ENCODE assay signal across 9 cellular contexts in the genomic region with DNA sequence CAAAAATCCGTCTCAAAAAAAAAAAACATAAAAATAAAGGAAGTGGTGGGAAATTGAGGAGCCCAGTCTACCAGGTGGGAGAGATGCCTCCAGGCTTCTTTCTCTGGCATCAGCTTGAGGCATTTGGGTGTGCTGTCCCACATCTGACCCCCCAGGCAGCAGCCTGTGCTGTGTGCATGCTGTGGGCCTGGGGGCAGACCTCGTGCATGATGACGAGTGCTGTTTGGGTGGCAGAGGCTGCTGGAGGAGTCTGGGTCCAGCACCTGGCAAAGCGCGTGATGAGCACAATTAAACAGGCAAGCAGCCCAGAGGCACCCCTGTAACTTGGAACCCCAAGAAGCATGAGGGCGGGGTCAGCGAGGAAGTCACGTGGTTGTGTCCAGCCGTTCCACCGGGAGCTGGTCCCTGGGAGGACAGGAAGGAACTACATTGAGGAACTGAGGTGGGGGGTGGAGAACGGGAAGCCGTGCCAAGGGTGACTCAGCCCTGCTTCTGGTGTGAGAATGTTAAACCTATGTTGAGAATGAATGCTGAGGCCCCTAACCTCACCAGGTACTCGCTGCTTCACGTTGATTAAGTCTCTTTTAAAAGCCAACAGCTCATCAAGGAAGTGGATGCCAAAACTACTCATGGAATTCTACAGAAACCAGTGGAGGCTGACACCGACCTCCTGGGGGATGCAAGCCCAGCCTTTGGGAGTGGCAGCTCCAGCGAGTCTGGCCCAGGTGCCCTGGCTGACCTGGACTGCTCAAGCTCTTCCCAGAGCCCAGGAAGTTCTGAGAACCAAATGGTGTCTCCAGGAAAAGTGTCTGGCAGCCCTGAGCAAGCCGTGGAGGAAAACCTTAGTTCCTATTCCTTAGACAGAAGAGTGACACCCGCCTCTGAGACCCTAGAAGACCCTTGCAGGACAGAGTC. TPM values are rescaled to one million over a fixed set of nuclear protein-coding genes. Genes with fewer than 3 reads are reported as not detected.
DNase-seq lines count a peak whose midpoint lies in the region; ATAC-seq, FAIRE-seq and TF ChIP-seq lines count a peak whose summit lies in the region.
"Had no signal": no experiment of that assay in that cellular context is flagged by ENCODE, and none has a peak within 500 bp of the region (broad histone marks: within the 10 kb centered on the region; RNA-seq: fewer than 3 reads in every experiment).

No MANE protein-coding gene starts in this region.

- peaks cover 0 to 16% (median under 1%) of the 10 kb centered on the region in 4 donors for H3K4me1 ChIP-seq in liver (ENCODE audit: control insufficient read depth in 4 of 4, insufficient read depth in 4 of 4, low read length in 3 of 4)
- H3K4me1 ChIP-seq in HepG2 (ENCODE audit: insufficient read depth, low read length) = peaks cover 28% of the 10 kb centered on the region

- TF ChIP-seq CTCF in liver (IDR thresholded peaks at IDR 0.05; ENCODE audit: low read depth, low read length, missing input control) (no peak), HepG2 (CRISPR knock-in tag; IDR thresholded peaks at IDR 0.05) (no peak), astrocyte of the spinal cord (IDR thresholded peaks at IDR 0.05; ENCODE audit: low read depth, low read length) (no peak)

- in situ Hi-C loops in HepG2 (cut with HindIII; ENCODE audit: extremely low pct_ligation_motif_present, low pct_unique_long_range_greater_than_20kb) (loop anchor here (5.0 kb wide), 1 partner anchor 35 kb away; no protein-coding TSS in a partner anchor), astrocyte of the spinal cord (cut with HindIII; ENCODE audit: low sequenced_read_pairs) (no loop called here)

- H3K27me3 ChIP-seq in liver (ENCODE audit: control insufficient read depth in 4 of 4, insufficient read depth in 4 of 4, low read length in 3 of 4) (no peaks in the 10 kb centered on the region), HepG2 (ENCODE audit: control insufficient read depth in 1 of 2, insufficient read depth in 2 of 2, low read length in 2 of 2) (no peaks in the 10 kb centered on the region)

- CTCF ChIA-PET in HepG2 (lab: Yijun Ruan, JAX; ENCODE audit: low intra/inter-chr PET ratio, low total read pairs) = interaction anchor here (1.5 to 2.0 kb wide), 2 partner anchors 32 to 34 kb away, joined by 6 to 40 read pairs; no protein-coding TSS in a partner anchor

- no peak for ATAC-seq in HepG2
- ATAC-seq in HG03025 (IDR thresholded peaks at IDR 0.05; ENCODE audit: low FRiP score, unreplicated experiment) = no peak

- TF ChIP-seq POLR2A in HepG2 (IDR thresholded peaks at IDR 0.05; ENCODE audit: insufficient read depth in 1 of 2, low read depth in 2 of 2, low read length in 2 of 2) = no peak

- peaks cover 0 to 4% (median 1%) of the 10 kb centered on the region in 4 donors for H3K36me3 ChIP-seq in liver (ENCODE audit: control insufficient read depth in 4 of 4, insufficient read depth in 3 of 4, low read depth in 1 of 4, low read length in 3 of 4)
- peaks cover 23 to 67% of the 10 kb centered on the region in 2 experiments; a peak in 4 of 5 replicates for H3K36me3 ChIP-seq in HepG2 (replicated peaks in 1 of 2; ENCODE audit: control insufficient read depth in 1 of 2, insufficient read depth in 2 of 2, low read length in 2 of 2)

- TF ChIP-seq EP300 in HepG2 (IDR thresholded peaks at IDR 0.05; ENCODE audit: low read depth in 2 of 2, low read length in 2 of 2) (no peak), HepG2 (CRISPR knock-in tag; IDR thresholded peaks at IDR 0.05; ENCODE audit: borderline replicate concordance) (no peak)

- H4K20me1 ChIP-seq in HepG2 (ENCODE audit: insufficient read depth, low read length) = peaks cover 3% of the 10 kb centered on the region; the same call in 1 of the 2 replicates

- H3K4me3 ChIP-seq in liver (ENCODE audit: low read depth in 1 of 3, low read length in 3 of 3) (no peak overlapping the region), HepG2 (replicated peaks in 1 of 3; ENCODE audit: insufficient read depth in 1 of 3, low read depth in 2 of 3, low read length in 3 of 3) (no peak overlapping the region), astrocyte of the spinal cord (ENCODE audit: low read depth, low read length) (no peak overlapping the region)

- DNase-seq in HepG2 (ENCODE audit: low spot score) (no peak), astrocyte of the spinal cord (ENCODE audit: low read depth, low spot score) (peak; percentile 86), kidney glomerular epithelial cell (lab: John Stamatoyannopoulos, UW) (peak; percentile 76), HuH-7 (ENCODE audit: low spot score) (no peak), 8988T (no peak)
- DNase-seq in activated CD4-positive, CD25-positive, alpha-beta regulatory T cell (lab: John Stamatoyannopoulos, UW) = no peak
- DNase-seq: activated CD4-positive, alpha-beta T cell treated with anti-CD3 and anti-CD28 coated beads for 1 hour had no signal

- no peak overlapping the region for H2AFZ ChIP-seq in HepG2 (ENCODE audit: low read length)

- TF ChIP-seq RAD21 in liver (IDR thresholded peaks at IDR 0.05) (no peak), HepG2 (CRISPR knock-in tag; IDR thresholded peaks at IDR 0.05) (no peak)

- no peak overlapping the region for H3K4me2 ChIP-seq in HepG2 (ENCODE audit: low read depth, low read length)

- 71% methylated on average over 18 of the region's 18 CpGs for WGBS in liver
- 96% methylated on average over 16 of the region's 18 CpGs for WGBS in HepG2 (ENCODE audit: low lambda C conversion rate)

- H3K79me2 ChIP-seq in HepG2 (ENCODE audit: insufficient read depth, low read length) = peaks cover 20% of the 10 kb centered on the region

- POLR2A ChIA-PET in HepG2 (lab: Yijun Ruan, JAX) = interaction anchor here (1.0 kb wide), 1 partner anchor 15 kb away, joined by 4 read pairs; a partner anchor contains a TSS

- intact Hi-C loops in HepG2 (cut with micrococcal nuclease; ENCODE audit: unreplicated experiment) = no loop called here

- H3K9ac ChIP-seq in liver (ENCODE audit: low read depth in 1 of 2, low read length in 2 of 2) = no peak overlapping the region
- no peak overlapping the region for H3K9ac ChIP-seq in HepG2 (ENCODE audit: insufficient read depth, low read depth, low read length)

- FAIRE-seq in HepG2 (lab: Jason Lieb, UNC) = no peak

- H3K27ac ChIP-seq in liver (ENCODE audit: low read depth in 1 of 2, low read length in 2 of 2) (peak overlapping the region; percentile 23 to 58), HepG2 (ENCODE audit: extremely low read length, insufficient read depth, low read length) (no peak overlapping the region)

- H3K9me3 ChIP-seq in liver (ENCODE audit: control insufficient read depth in 4 of 4, low read length in 3 of 4) = no peaks in the 10 kb centered on the region
- no peaks in the 10 kb centered on the region for H3K9me3 ChIP-seq in HepG2 (ENCODE audit: low read length)

- no TSS peak for BruUV-seq in HepG2 (replicated peaks; lab: Mats Ljungman, UMichigan)

RNA-seq across cellular contexts. Expression of a gene that starts 6.1 kb away (rescaled TPM):
- total RNA-seq in liver (10 to 100 TPM in 1 of 2 donors, 1 to 10 TPM in 1; 4.9 to 38.9 TPM), HepG2 (2016; rRNA removed; fragmentation: Illumina TruSeq; extraction: Trizol) (21.2 and 35.4 TPM in 2 replicates)
- polyA plus RNA-seq in liver (1 to 10 TPM; 1.4 to 6.1 TPM), HepG2 (2011; rRNA removed) (15.7 and 20.3 TPM in 2 replicates)
- 9.8 and 10.0 TPM in 2 replicates for total RNA-seq in HepG2 (2016; cell fraction: cytosol; rRNA removed; fragmentation: Illumina TruSeq; extraction: Trizol; ENCODE audit: low read depth)
- total RNA-seq in HepG2 (2016; cell fraction: insoluble cytoplasmic fraction; rRNA removed; fragmentation: Illumina TruSeq; extraction: Trizol) = 23.8 and 32.4 TPM in 2 replicates
- 15.9 and 17.1 TPM in 2 replicates for total RNA-seq in HepG2 (2016; cell fraction: membrane; rRNA removed; fragmentation: Illumina TruSeq; extraction: Trizol)
- 24.3 and 29.3 TPM in 2 replicates for total RNA-seq in HepG2 (2016; cell fraction: nucleus; rRNA removed; fragmentation: Illumina TruSeq; extraction: Trizol)
- 8.7 and 16.8 TPM in 2 replicates for polyA plus RNA-seq in HepG2 (2011; cell fraction: cytosol; rRNA removed)
- polyA plus RNA-seq in HepG2 (2011; cell fraction: nucleus; rRNA removed) = 68.2 and 101 TPM in 2 replicates
- 16.3 and 27.3 TPM in 2 replicates for polyA plus RNA-seq in HepG2 (2012)
- 5.5 and 6.4 TPM in 2 replicates for polyA plus RNA-seq in HepG2 (2016; cell fraction: cytosol; fragmentation: Illumina TruSeq; extraction: Trizol; ENCODE audit: low read depth)
- polyA plus RNA-seq in HepG2 (2016; cell fraction: insoluble cytoplasmic fraction; fragmentation: Illumina TruSeq; extraction: Trizol; ENCODE audit: low read depth) = 59.5 and 79.8 TPM in 2 replicates
- polyA plus RNA-seq in HepG2 (2016; cell fraction: membrane; fragmentation: Illumina TruSeq; extraction: Trizol; ENCODE audit: low read depth) = 10.8 and 13.8 TPM in 2 replicates
- polyA plus RNA-seq in HepG2 (2016; cell fraction: nucleus; fragmentation: Illumina TruSeq; extraction: Trizol; ENCODE audit: insufficient read depth, low read depth) = 133 and 138 TPM in 2 replicates
- polyA minus RNA-seq in HepG2 (2011; rRNA and poly(A)+ RNA removed; ENCODE audit: low replicate concordance) = 12.7 and 22.2 TPM in 2 replicates
- 7.4 and 8.9 TPM in 2 replicates for polyA minus RNA-seq in HepG2 (2011; cell fraction: cytosol; rRNA and poly(A)+ RNA removed)
- 10.9 and 13.8 TPM in 2 replicates for polyA minus RNA-seq in HepG2 (2011; cell fraction: nucleus; rRNA and poly(A)+ RNA removed)

RNA-seq across cellular contexts. Expression of a gene that starts 6.3 kb away (rescaled TPM):
- 10 to 100 TPM; 15.9 to 37.0 TPM for total RNA-seq in liver
- polyA plus RNA-seq in liver = 10 to 100 TPM; 12.2 to 27.7 TPM
- 15.5 and 25.8 TPM in 2 replicates for total RNA-seq in HepG2 (2016; rRNA removed; fragmentation: Illumina TruSeq; extraction: Trizol)
- total RNA-seq in HepG2 (2016; cell fraction: cytosol; rRNA removed; fragmentation: Illumina TruSeq; extraction: Trizol; ENCODE audit: low read depth) = 9.2 and 12.7 TPM in 2 replicates
- total RNA-seq in HepG2 (2016; cell fraction: insoluble cytoplasmic fraction; rRNA removed; fragmentation: Illumina TruSeq; extraction: Trizol) = 14.4 and 26.2 TPM in 2 replicates
- 28.5 and 34.5 TPM in 2 replicates for total RNA-seq in HepG2 (2016; cell fraction: membrane; rRNA removed; fragmentation: Illumina TruSeq; extraction: Trizol)
- 20.4 and 23.0 TPM in 2 replicates for total RNA-seq in HepG2 (2016; cell fraction: nucleus; rRNA removed; fragmentation: Illumina TruSeq; extraction: Trizol)
- polyA plus RNA-seq in HepG2 (2011; rRNA removed) = 19.0 and 36.1 TPM in 2 replicates
- polyA plus RNA-seq in HepG2 (2011; cell fraction: cytosol; rRNA removed) = 18.9 and 32.3 TPM in 2 replicates
- polyA plus RNA-seq in HepG2 (2011; cell fraction: nucleus; rRNA removed) = 79.1 and 84.6 TPM in 2 replicates
- 16.1 and 20.7 TPM in 2 replicates for polyA plus RNA-seq in HepG2 (2012)
- 9.4 and 10.4 TPM in 2 replicates for polyA plus RNA-seq in HepG2 (2016; cell fraction: cytosol; fragmentation: Illumina TruSeq; extraction: Trizol; ENCODE audit: low read depth)
- polyA plus RNA-seq in HepG2 (2016; cell fraction: insoluble cytoplasmic fraction; fragmentation: Illumina TruSeq; extraction: Trizol; ENCODE audit: low read depth) = 14.1 and 16.2 TPM in 2 replicates
- 21.6 and 23.3 TPM in 2 replicates for polyA plus RNA-seq in HepG2 (2016; cell fraction: membrane; fragmentation: Illumina TruSeq; extraction: Trizol; ENCODE audit: low read depth)
- polyA plus RNA-seq in HepG2 (2016; cell fraction: nucleus; fragmentation: Illumina TruSeq; extraction: Trizol; ENCODE audit: insufficient read depth, low read depth) = 36.1 and 41.5 TPM in 2 replicates
- polyA minus RNA-seq in HepG2 (2011; rRNA and poly(A)+ RNA removed; ENCODE audit: low replicate concordance) = 7.1 and 61.3 TPM in 2 replicates
- polyA minus RNA-seq in HepG2 (2011; cell fraction: cytosol; rRNA and poly(A)+ RNA removed) = 18.8 and 21.5 TPM in 2 replicates
- 6.4 and 8.5 TPM in 2 replicates for polyA minus RNA-seq in HepG2 (2011; cell fraction: nucleus; rRNA and poly(A)+ RNA removed)

RNA-seq across cellular contexts. Expression of a gene that starts 15.3 kb away (rescaled TPM):
- total RNA-seq in liver (10 to 100 TPM; 14.7 to 64.4 TPM), HepG2 (2016; rRNA removed; fragmentation: Illumina TruSeq; extraction: Trizol) (104 and 131 TPM in 2 replicates)
- polyA plus RNA-seq in liver (10 to 100 TPM; 15.1 to 19.6 TPM), HepG2 (2011; rRNA removed) (29.8 and 43.9 TPM in 2 replicates)
- 19.5 and 20.5 TPM in 2 replicates for total RNA-seq in HepG2 (2016; cell fraction: cytosol; rRNA removed; fragmentation: Illumina TruSeq; extraction: Trizol; ENCODE audit: low read depth)
- total RNA-seq in HepG2 (2016; cell fraction: insoluble cytoplasmic fraction; rRNA removed; fragmentation: Illumina TruSeq; extraction: Trizol) = 103 and 128 TPM in 2 replicates
- total RNA-seq in HepG2 (2016; cell fraction: membrane; rRNA removed; fragmentation: Illumina TruSeq; extraction: Trizol) = 43.3 and 44.2 TPM in 2 replicates
- total RNA-seq in HepG2 (2016; cell fraction: nucleus; rRNA removed; fragmentation: Illumina TruSeq; extraction: Trizol) = 39.3 and 41.5 TPM in 2 replicates
- 22.0 and 30.6 TPM in 2 replicates for polyA plus RNA-seq in HepG2 (2011; cell fraction: cytosol; rRNA removed)
- 12.8 and 13.8 TPM in 2 replicates for polyA plus RNA-seq in HepG2 (2011; cell fraction: nucleus; rRNA removed)
- 30.0 and 43.7 TPM in 2 replicates for polyA plus RNA-seq in HepG2 (2012)
- 10.3 and 11.7 TPM in 2 replicates for polyA plus RNA-seq in HepG2 (2016; cell fraction: cytosol; fragmentation: Illumina TruSeq; extraction: Trizol; ENCODE audit: low read depth)
- polyA plus RNA-seq in HepG2 (2016; cell fraction: insoluble cytoplasmic fraction; fragmentation: Illumina TruSeq; extraction: Trizol; ENCODE audit: low read depth) = 140 and 142 TPM in 2 replicates
- polyA plus RNA-seq in HepG2 (2016; cell fraction: membrane; fragmentation: Illumina TruSeq; extraction: Trizol; ENCODE audit: low read depth) = 24.5 and 24.6 TPM in 2 replicates
- 69.4 and 73.3 TPM in 2 replicates for polyA plus RNA-seq in HepG2 (2016; cell fraction: nucleus; fragmentation: Illumina TruSeq; extraction: Trizol; ENCODE audit: insufficient read depth, low read depth)
- 12.5 and 24.7 TPM in 2 replicates for polyA minus RNA-seq in HepG2 (2011; rRNA and poly(A)+ RNA removed; ENCODE audit: low replicate concordance)
- polyA minus RNA-seq in HepG2 (2011; cell fraction: cytosol; rRNA and poly(A)+ RNA removed) = 19.7 and 22.7 TPM in 2 replicates
- polyA minus RNA-seq in HepG2 (2011; cell fraction: nucleus; rRNA and poly(A)+ RNA removed) = 10.8 and 13.7 TPM in 2 replicates

RNA-seq across cellular contexts. Expression of a gene that starts 43.3 kb away (rescaled TPM):
- 1 to 10 TPM in 1 of 2 donors, under 1 TPM in 1; 0.51 to 1.4 TPM for total RNA-seq in liver
- 1 to 10 TPM in 1 of 2 donors, under 1 TPM in 1; 0.44 to 2.2 TPM for polyA plus RNA-seq in liver
- total RNA-seq in HepG2 (2016; rRNA removed; fragmentation: Illumina TruSeq; extraction: Trizol) = 0.62 and 1.1 TPM in 2 replicates
- total RNA-seq in HepG2 (2016; cell fraction: cytosol; rRNA removed; fragmentation: Illumina TruSeq; extraction: Trizol; ENCODE audit: low read depth) = 1.9 TPM in 1 of 2 replicates, not detected in the other
- total RNA-seq in HepG2 (2016; cell fraction: insoluble cytoplasmic fraction; rRNA removed; fragmentation: Illumina TruSeq; extraction: Trizol) = 0.22 and 0.56 TPM in 2 replicates
- total RNA-seq in HepG2 (2016; cell fraction: membrane; rRNA removed; fragmentation: Illumina TruSeq; extraction: Trizol) = 0.83 and 1.1 TPM in 2 replicates
- total RNA-seq in HepG2 (2016; cell fraction: nucleus; rRNA removed; fragmentation: Illumina TruSeq; extraction: Trizol) = 0.43 and 0.44 TPM in 2 replicates
- polyA plus RNA-seq in HepG2 (2011; rRNA removed) = 0.46 and 0.48 TPM in 2 replicates
- polyA plus RNA-seq in HepG2 (2011; cell fraction: cytosol; rRNA removed) = 0.33 and 0.60 TPM in 2 replicates
- polyA plus RNA-seq in HepG2 (2011; cell fraction: nucleus; rRNA removed) = 0.69 and 0.85 TPM in 2 replicates
- 0.20 and 0.35 TPM in 2 replicates for polyA plus RNA-seq in HepG2 (2012)
- polyA plus RNA-seq in HepG2 (2016; cell fraction: cytosol; fragmentation: Illumina TruSeq; extraction: Trizol; ENCODE audit: low read depth) = 0.21 and 0.32 TPM in 2 replicates
- polyA plus RNA-seq in HepG2 (2016; cell fraction: insoluble cytoplasmic fraction; fragmentation: Illumina TruSeq; extraction: Trizol; ENCODE audit: low read depth) = 0.46 and 0.47 TPM in 2 replicates
- polyA plus RNA-seq in HepG2 (2016; cell fraction: membrane; fragmentation: Illumina TruSeq; extraction: Trizol; ENCODE audit: low read depth) = 0.26 and 0.55 TPM in 2 replicates
- polyA plus RNA-seq in HepG2 (2016; cell fraction: nucleus; fragmentation: Illumina TruSeq; extraction: Trizol; ENCODE audit: insufficient read depth, low read depth) = 0.53 and 0.70 TPM in 2 replicates
- polyA minus RNA-seq in HepG2 (2011; rRNA and poly(A)+ RNA removed; ENCODE audit: low replicate concordance) = 0.62 and 1.6 TPM in 2 replicates
- polyA minus RNA-seq in HepG2 (2011; cell fraction: cytosol; rRNA and poly(A)+ RNA removed) = not detected in 2 replicates
- polyA minus RNA-seq in HepG2 (2011; cell fraction: nucleus; rRNA and poly(A)+ RNA removed) = 0.13 and 0.50 TPM in 2 replicates

Comparison
In these comparisons a context has a peak if more than half of its experiments do, and no peak if none do; other contexts are left out.
1. DNase-seq: peak in astrocyte of the spinal cord (single experiment) and kidney glomerular epithelial cell (single experiment); none in HepG2 (single experiment), activated CD4-positive, CD25-positive, alpha-beta regulatory T cell (0 of 4), HuH-7 (single experiment) and 8988T (single experiment).